ENCODE assay signal across 10 cellular contexts in genomic region chr16:89008796-89009195, GRCh38. TPM values are rescaled to one million over a fixed set of nuclear protein-coding genes. Genes with fewer than 3 reads are reported as not detected.
DNase-seq lines count a peak whose midpoint lies in the region; ATAC-seq, FAIRE-seq and TF ChIP-seq lines count a peak whose summit lies in the region.
"Not testable (repeated sequence)": the region's sequence is repeated elsewhere in the genome, so short reads cannot be mapped to it uniquely, and the experiment has no call there.
"Had no signal": no experiment of that assay in that cellular context is flagged by ENCODE, and none has a peak within 500 bp of the region (broad histone marks: within the 10 kb centered on the region; RNA-seq: fewer than 3 reads in every experiment).

No MANE protein-coding gene starts in this region.

- not testable (repeated sequence) for ATAC-seq in left cardiac atrium, lower lobe of right lung, upper lobe of right lung

- not testable (repeated sequence) for H3K4me3 Mint-ChIP-seq in chondrocyte (ENCODE audit: unreplicated experiment)

- not testable (repeated sequence) for H3K27ac Mint-ChIP-seq in chondrocyte (ENCODE audit: unreplicated experiment)

- not testable (repeated sequence) for H3K9me3 ChIP-seq in lower lobe of right lung, upper lobe of right lung

- not testable (repeated sequence) for H3K9me3 Mint-ChIP-seq in chondrocyte (ENCODE audit: low read depth)

- H3K36me3 Mint-ChIP-seq in chondrocyte (ENCODE audit: low read depth), result not testable (repeated sequence)

- TF ChIP-seq POLR2A in GM12891 (IDR thresholded peaks at IDR 0.05; ENCODE audit: low read depth, low read length), result not testable (repeated sequence)

- H3K4me1 Mint-ChIP-seq in chondrocyte (ENCODE audit: low read depth), result not testable (repeated sequence)

- H3K27me3 Mint-ChIP-seq in chondrocyte (ENCODE audit: low read depth), result peaks cover 24% of the 10 kb centered on the region

- not testable (repeated sequence) for H3K4me1 ChIP-seq in lower lobe of right lung, upper lobe of right lung

- not testable (repeated sequence) for TF ChIP-seq CTCF in chondrocyte (IDR thresholded peaks at IDR 0.05); lower lobe of right lung (IDR thresholded peaks at IDR 0.05); upper lobe of right lung (IDR thresholded peaks at IDR 0.05)

- H3K4me3 ChIP-seq in lower lobe of right lung, upper lobe of right lung: not testable (repeated sequence)

- intact Hi-C loops in left cardiac atrium (cut with DNase I); lower lobe of right lung (cut with DNase I); posterior vena cava (cut with DNase I); upper lobe of right lung (cut with DNase I): not testable (repeated sequence)

- H3K27me3 ChIP-seq in lower lobe of right lung (ENCODE audit: low read depth) (peaks cover 37% of the 10 kb centered on the region), upper lobe of right lung (peaks cover 23% of the 10 kb centered on the region)

- DNase-seq in GM12891 (ENCODE audit: insufficient read length, low spot score), result not testable (repeated sequence)
- peak; percentile 56 for DNase-seq in chondrocyte (ENCODE audit: low spot score)
- DNase-seq in left cardiac atrium, result peak; percentile 7
- peak; percentile 24 for DNase-seq in lower lobe of right lung
- DNase-seq in posterior vena cava (ENCODE audit: low spot score), result peak; percentile 55
- DNase-seq in upper lobe of right lung, result peak; percentile 48

- H3K36me3 ChIP-seq in lower lobe of right lung, upper lobe of right lung: not testable (repeated sequence)

- peak; percentile 50 for FAIRE-seq in GM12891 (lab: Jason Lieb, UNC)

- H3K27ac ChIP-seq in lower lobe of right lung, upper lobe of right lung: not testable (repeated sequence)

RNA-seq across cellular contexts. Expression of gene CBFA2T3, which starts 31.8 kb away (rescaled TPM):
- 15.1 TPM for polyA plus RNA-seq in GM12891 (2012; ENCODE audit: low read depth, missing spikeins)
- 0.23 TPM in 1 of 3 replicates, not detected in the others for total RNA-seq in chondrocyte
- 1 to 10 TPM; 6.5 to 6.6 TPM for total RNA-seq in left cardiac atrium
- 14.3 TPM for total RNA-seq in lower lobe of right lung
- 1 to 10 TPM; 4.7 to 5.1 TPM for total RNA-seq in posterior vena cava
- total RNA-seq in upper lobe of right lung, result 19.0 TPM
- total RNA-seq: A172, H4, HFFc6 had no signal
- polyA plus RNA-seq: CD8-positive, alpha-beta memory T cell had no signal
